Comparison of ENCODE assay signal across 29 cellular contexts in genomic region chr6:156590482-156590881, GRCh38.
"Had no signal": no experiment of that assay in that cellular context is flagged by ENCODE, and none has a peak within 500 bp of the region (broad histone marks: within the 10 kb centered on the region; RNA-seq: fewer than 3 reads in every experiment).

No MANE protein-coding gene starts in this region.

- H3K36me3 Mint-ChIP-seq: activated naive CD4-positive, alpha-beta T cell treated with anti-CD3 and anti-CD28 coated beads, Interleukin-2, amount 10 ng/mL, durations not matched to agents 7 days and 5 days had no signal

- H3K4me1 Mint-ChIP-seq: activated naive CD4-positive, alpha-beta T cell treated with anti-CD3 and anti-CD28 coated beads, Interleukin-2, amount 10 ng/mL, durations not matched to agents 7 days and 5 days; activated naive CD8-positive, alpha-beta T cell treated with anti-CD3 and anti-CD28 coated beads, Interleukin-2, amount 50 U/mL, for 24 hours; naive B cell; neural crest cell had no signal

- H3K27me3 ChIP-seq: esophagus muscularis mucosa, stomach, vagina had no signal

- H3K27ac ChIP-seq: esophagus muscularis mucosa, heart right ventricle, prostate gland, skin epidermis, stomach, vagina had no signal

- H3K36me3 ChIP-seq: esophagus muscularis mucosa, heart right ventricle, prostate gland, stomach, vagina had no signal

- H3K4me3 Mint-ChIP-seq: activated naive CD4-positive, alpha-beta T cell treated with anti-CD3 and anti-CD28 coated beads, Interleukin-2, amount 10 ng/mL, durations not matched to agents 7 days and 5 days; activated naive CD8-positive, alpha-beta T cell treated with anti-CD3 and anti-CD28 coated beads, Interleukin-2, amount 50 U/mL, for 24 hours; dendritic cell treated with granulocyte-macrophage colony-stimulating factor and Interleukin-4, amounts not matched to agents 40 ng/mL and 50 ng/mL, for 4 days; neural crest cell had no signal

- DNase-seq: activated CD4-positive, alpha-beta T cell treated with anti-CD3 and anti-CD28 coated beads, Interleukin-2, amount 50 U/mL, for 1 hour; activated CD8-positive, alpha-beta memory T cell treated with anti-CD3 and anti-CD28 coated beads for 24 hours; activated CD8-positive, alpha-beta memory T cell treated with anti-CD3 and anti-CD28 coated beads, Interleukin-2, amount 50 U/mL, for 48 hours; activated effector memory CD4-positive, alpha-beta T cell treated with Interleukin-2 at 50 U/mL for 16 hours; activated naive CD4-positive, alpha-beta T cell treated with anti-CD3 and anti-CD28 coated beads, Interleukin-2, amount 10 ng/mL, durations not matched to agents 7 days and 5 days; activated naive CD8-positive, alpha-beta T cell treated with anti-CD3 and anti-CD28 coated beads, Interleukin-2, amount 50 U/mL, for 24 hours; activated T-cell treated with anti-CD3 and anti-CD28 coated beads, Interleukin-2, amount 50 U/mL, for 48 hours; anterior cingulate cortex; cerebellar nuclear complex; effector CD8-positive, alpha-beta T cell; heart right ventricle; left ventricle myocardium superior; mucosa of descending colon; naive B cell; right cardiac atrium; stimulated activated CD4-positive, alpha-beta T cell treated with anti-CD3 and anti-CD28 coated beads, Interleukin-15, amount 100 ng/mL, for 24 hours; stimulated activated CD4-positive, alpha-beta T cell treated with anti-CD3 and anti-CD28 coated beads, Interleukin-4, amount 100 ng/mL, for 1 hour; stomach; T1000; trophoblast cell had no signal

- ATAC-seq: activated CD4-positive, CD25-positive, alpha-beta regulatory T cell treated with anti-CD3 and anti-CD28 coated beads, Interleukin-2, amount 50 U/mL, for 24 hours; activated naive CD8-positive, alpha-beta T cell treated with anti-CD3 and anti-CD28 coated beads, Interleukin-2, amount 50 U/mL, for 24 hours; heart right ventricle; left ventricle myocardium superior; mucosa of descending colon; right cardiac atrium had no signal

- FAIRE-seq: bronchial epithelial cell, endothelial cell of umbilical vein had no signal

- H3K4me1 ChIP-seq: esophagus muscularis mucosa, heart right ventricle, prostate gland, stomach, vagina had no signal

- H3K4me3 ChIP-seq: esophagus muscularis mucosa, heart right ventricle, mucosa of descending colon, prostate gland, skin epidermis, stomach, vagina had no signal

- H3K27me3 Mint-ChIP-seq: dendritic cell treated with granulocyte-macrophage colony-stimulating factor and Interleukin-4, amounts not matched to agents 40 ng/mL and 50 ng/mL, for 4 days; naive B cell had no signal

- H3K27ac Mint-ChIP-seq: activated naive CD4-positive, alpha-beta T cell treated with anti-CD3 and anti-CD28 coated beads, Interleukin-2, amount 10 ng/mL, durations not matched to agents 7 days and 5 days; activated naive CD8-positive, alpha-beta T cell treated with anti-CD3 and anti-CD28 coated beads, Interleukin-2, amount 50 U/mL, for 24 hours; dendritic cell treated with granulocyte-macrophage colony-stimulating factor and Interleukin-4, amounts not matched to agents 40 ng/mL and 50 ng/mL, for 4 days had no signal

- H3K9me3 ChIP-seq: esophagus muscularis mucosa, heart right ventricle, mucosa of descending colon, prostate gland, stomach, vagina had no signal

- H3K9me3 Mint-ChIP-seq: activated naive CD4-positive, alpha-beta T cell treated with anti-CD3 and anti-CD28 coated beads, Interleukin-2, amount 10 ng/mL, durations not matched to agents 7 days and 5 days; dendritic cell treated with granulocyte-macrophage colony-stimulating factor and Interleukin-4, amounts not matched to agents 40 ng/mL and 50 ng/mL, for 4 days had no signal
